ENCODE assay signal across 25 cellular contexts in the genomic region with DNA sequence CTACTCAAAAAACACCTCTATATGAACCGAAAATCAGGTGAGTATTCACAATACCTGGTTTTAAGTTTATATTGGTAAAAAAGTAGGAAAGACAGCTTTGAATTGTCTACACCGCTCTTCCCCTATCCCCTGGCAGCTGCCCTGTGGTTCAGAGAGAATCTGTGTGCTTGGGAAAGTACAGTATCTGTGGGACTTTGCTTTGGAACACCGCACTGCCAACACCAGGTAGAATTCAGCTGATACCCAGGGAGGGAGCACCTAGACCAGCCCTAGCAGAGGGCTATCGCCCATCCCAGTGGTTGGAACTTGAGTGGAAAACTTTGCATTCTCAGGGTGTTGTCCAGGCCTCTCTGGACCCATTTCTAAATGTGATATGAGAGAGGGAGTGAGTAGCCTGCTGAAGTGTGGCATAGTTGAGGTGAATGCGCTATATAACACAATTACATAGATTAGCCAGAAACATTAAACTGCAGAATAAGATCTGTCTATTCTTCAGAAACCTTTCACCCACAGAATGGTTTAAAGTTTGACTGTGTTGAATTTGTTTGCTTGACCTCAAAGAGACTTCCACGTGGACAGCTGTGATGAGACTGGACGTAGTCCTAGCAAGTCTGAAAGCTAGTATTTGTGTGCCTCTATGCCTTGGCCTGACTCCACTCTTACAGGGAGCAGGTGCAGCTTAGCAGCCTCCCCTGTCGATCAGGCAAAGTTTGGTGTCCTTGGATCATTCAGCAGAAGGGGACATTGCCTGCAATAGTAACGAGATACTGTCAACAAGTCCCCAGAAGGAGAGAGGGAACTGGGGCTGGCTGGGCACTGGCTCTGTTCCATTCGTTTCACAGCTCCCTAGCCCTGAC. TPM values are rescaled to one million over a fixed set of nuclear protein-coding genes. Genes with fewer than 3 reads are reported as not detected.
DNase-seq lines count a peak whose midpoint lies in the region; ATAC-seq, FAIRE-seq and TF ChIP-seq lines count a peak whose summit lies in the region.
"Had no signal": no experiment of that assay in that cellular context is flagged by ENCODE, and none has a peak within 500 bp of the region (broad histone marks: within the 10 kb centered on the region; RNA-seq: fewer than 3 reads in every experiment).

No MANE protein-coding gene starts in this region.

- TF ChIP-seq POLR2A in GM12878 (IDR thresholded peaks at IDR 0.05; ENCODE audit: low read depth, low read length) (no peak), right lobe of liver (IDR thresholded peaks at IDR 0.05) (peak; percentile 53)

- TF ChIP-seq CTCF in GM12878 (IDR thresholded peaks at IDR 0.05 in 2 of 3, conservative IDR thresholded peaks at IDR 0.05 in 1 of 3; ENCODE audit: control insufficient read depth in 2 of 3, extremely low read depth in 1 of 3, insufficient read depth in 1 of 3, low read depth in 3 of 3, low read length in 3 of 3), result no peak
- no peak for TF ChIP-seq CTCF in right lobe of liver (IDR thresholded peaks at IDR 0.05)

- CTCF ChIA-PET in activated CD8-positive, alpha-beta memory T cell treated with anti-CD3 and anti-CD28 coated beads, Interleukin-2, amount 10 ng/mL, durations not matched to agents 7 days and 5 days (lab: Charles Lee), result interaction anchor here (0.7 to 1.4 kb wide), 3 partner anchors 11 to 118 kb away, joined by 3 to 5 read pairs (median 3); no protein-coding TSS in a partner anchor
- CTCF ChIA-PET in GM12878 (lab: Yijun Ruan, JAX), result interaction anchor here (2.7 to 12.2 kb wide), 2 partner anchors 85 to 117 kb away, joined by 8 to 317 read pairs; a partner anchor contains a TSS

- no peaks in the 10 kb centered on the region for H3K36me3 Mint-ChIP-seq in activated CD8-positive, alpha-beta memory T cell treated with anti-CD3 and anti-CD28 coated beads, Interleukin-2, amount 10 ng/mL, durations not matched to agents 7 days and 5 days
- no peaks in the 10 kb centered on the region for H3K36me3 Mint-ChIP-seq in activated T-helper 17 cell treated with anti-CD3 and anti-CD28 coated beads, Interleukin-2, amount 50 U/mL, for 72 hours (ENCODE audit: low read depth)
- H3K36me3 Mint-ChIP-seq: CD4-positive, CD25-positive, alpha-beta regulatory T cell had no signal

- H2AFZ ChIP-seq in GM12878 (ENCODE audit: control insufficient read depth, low read depth, low read length), result no peak overlapping the region

- H3K27me3 ChIP-seq in GM12878 (replicated peaks in 1 of 2; ENCODE audit: control insufficient read depth in 2 of 2, insufficient read depth in 2 of 2, low read length in 1 of 2) (no peaks in the 10 kb centered on the region), right lobe of liver (no peaks in the 10 kb centered on the region), skeletal muscle tissue (ENCODE audit: control insufficient read depth in 3 of 3, insufficient read depth in 3 of 3, low read length in 3 of 3) (peaks cover 3 to 6% (median 3%) of the 10 kb centered on the region in 3 donors), aorta (ENCODE audit: control insufficient read depth in 1 of 2, insufficient read depth in 2 of 2, low read length in 1 of 2) (no peaks in the 10 kb centered on the region)
- H3K27me3 ChIP-seq: BLaER1 had no signal

- H3K27me3 Mint-ChIP-seq in activated CD8-positive, alpha-beta memory T cell treated with anti-CD3 and anti-CD28 coated beads, Interleukin-2, amount 10 ng/mL, durations not matched to agents 7 days and 5 days, result peaks cover 15% of the 10 kb centered on the region
- H3K27me3 Mint-ChIP-seq in activated T-helper 17 cell treated with anti-CD3 and anti-CD28 coated beads, Interleukin-2, amount 50 U/mL, for 72 hours, result peaks cover 6% of the 10 kb centered on the region

- no peak for ATAC-seq in activated CD8-positive, alpha-beta memory T cell treated with anti-CD3 and anti-CD28 coated beads, Interleukin-2, amount 10 ng/mL, durations not matched to agents 7 days and 5 days
- 0 out of 3 replicates have a peak, but pooled peaks have one; percentile 24 for ATAC-seq in GM12878
- peak; percentile 91 to 94 (median 94) for ATAC-seq in right lobe of liver
- ATAC-seq in activated T-helper 17 cell treated with anti-CD3 and anti-CD28 coated beads, Interleukin-2, amount 50 U/mL, for 72 hours (replicated peaks), result no peak
- no peak for ATAC-seq in aorta (ENCODE audit: low FRiP score)

- SMC1A ChIA-PET in GM12878 (lab: Charles Lee; ENCODE audit: uncharacterized antibody, unreplicated experiment), result interaction anchor here (0.6 to 2.8 kb wide), 3 partner anchors 81 to 345 kb away, joined by 3 to 14 read pairs (median 4); no protein-coding TSS in a partner anchor

- H4K20me1 ChIP-seq in GM12878 (ENCODE audit: control insufficient read depth, insufficient read depth), result no peaks in the 10 kb centered on the region
- H4K20me1 ChIP-seq: BLaER1 had no signal

- H3K4me3 ChIP-seq in GM12878 (no peak overlapping the region), right lobe of liver (no peak overlapping the region), skeletal muscle tissue (ENCODE audit: low read length in 3 of 3) (peak overlapping the region in 1 of 3 donors; percentile 31), aorta (ENCODE audit: low read length in 2 of 2) (no peak overlapping the region)
- H3K4me3 ChIP-seq: BLaER1 had no signal

- H3K27ac ChIP-seq in GM12878 (ENCODE audit: control insufficient read depth, insufficient read depth) (no peak overlapping the region), right lobe of liver (peak overlapping the region; percentile 11 to 80 (median 46)), skeletal muscle tissue (ENCODE audit: low read depth, low read length) (peak overlapping the region; percentile 1), aorta (ENCODE audit: low read depth in 1 of 2, low read length in 2 of 2) (no peak overlapping the region)
- H3K27ac ChIP-seq: BLaER1 had no signal

- no peaks in the 10 kb centered on the region for H3K36me3 ChIP-seq in GM12878 (ENCODE audit: control insufficient read depth in 2 of 2, insufficient read depth in 2 of 2, low read length in 1 of 2)
- no peaks in the 10 kb centered on the region for H3K36me3 ChIP-seq in right lobe of liver
- no peaks in the 10 kb centered on the region for H3K36me3 ChIP-seq in skeletal muscle tissue (ENCODE audit: control insufficient read depth in 3 of 3, insufficient read depth in 3 of 3, low read length in 3 of 3)
- no peaks in the 10 kb centered on the region for H3K36me3 ChIP-seq in aorta (ENCODE audit: control insufficient read depth in 1 of 2, insufficient read depth in 2 of 2, low read length in 1 of 2)
- H3K36me3 ChIP-seq: BLaER1 had no signal

- no peak overlapping the region for H3K27ac Mint-ChIP-seq in activated CD8-positive, alpha-beta memory T cell treated with anti-CD3 and anti-CD28 coated beads, Interleukin-2, amount 10 ng/mL, durations not matched to agents 7 days and 5 days
- H3K27ac Mint-ChIP-seq in activated T-helper 17 cell treated with anti-CD3 and anti-CD28 coated beads, Interleukin-2, amount 50 U/mL, for 72 hours, result no peak overlapping the region
- H3K27ac Mint-ChIP-seq: CD4-positive, CD25-positive, alpha-beta regulatory T cell had no signal

- H3K9me3 Mint-ChIP-seq in activated CD8-positive, alpha-beta memory T cell treated with anti-CD3 and anti-CD28 coated beads, Interleukin-2, amount 10 ng/mL, durations not matched to agents 7 days and 5 days (ENCODE audit: low read depth), result no peaks in the 10 kb centered on the region
- H3K9me3 Mint-ChIP-seq in activated T-helper 17 cell treated with anti-CD3 and anti-CD28 coated beads, Interleukin-2, amount 50 U/mL, for 72 hours, result no peaks in the 10 kb centered on the region
- H3K9me3 Mint-ChIP-seq: CD4-positive, CD25-positive, alpha-beta regulatory T cell had no signal

- H3K4me3 Mint-ChIP-seq in activated CD8-positive, alpha-beta memory T cell treated with anti-CD3 and anti-CD28 coated beads, Interleukin-2, amount 10 ng/mL, durations not matched to agents 7 days and 5 days, result no peak overlapping the region
- H3K4me3 Mint-ChIP-seq in activated T-helper 17 cell treated with anti-CD3 and anti-CD28 coated beads, Interleukin-2, amount 50 U/mL, for 72 hours, result no peak overlapping the region
- H3K4me3 Mint-ChIP-seq: CD4-positive, CD25-positive, alpha-beta regulatory T cell had no signal

- H3K4me2 ChIP-seq in GM12878 (ENCODE audit: control insufficient read depth, insufficient read depth), result no peak overlapping the region
- H3K4me2 ChIP-seq: BLaER1, SK-N-SH had no signal

- POLR2A ChIA-PET in GM12878 (lab: Charles Lee), result no interaction called here

- H3K4me1 ChIP-seq in GM12878 (ENCODE audit: control insufficient read depth, insufficient read depth, low read length) (no peaks in the 10 kb centered on the region), right lobe of liver (peaks cover 0 to 35% (median 12%) of the 10 kb centered on the region in 4 donors), skeletal muscle tissue (ENCODE audit: control insufficient read depth in 3 of 3, insufficient read depth in 3 of 3, low read length in 3 of 3) (peaks cover 0 to 7% (median 3%) of the 10 kb centered on the region in 3 donors), aorta (ENCODE audit: control insufficient read depth in 1 of 2, insufficient read depth in 2 of 2, low read length in 2 of 2) (no peaks in the 10 kb centered on the region)

- H3K4me1 Mint-ChIP-seq in activated CD8-positive, alpha-beta memory T cell treated with anti-CD3 and anti-CD28 coated beads, Interleukin-2, amount 10 ng/mL, durations not matched to agents 7 days and 5 days, result no peaks in the 10 kb centered on the region
- H3K4me1 Mint-ChIP-seq in activated T-helper 17 cell treated with anti-CD3 and anti-CD28 coated beads, Interleukin-2, amount 50 U/mL, for 72 hours, result no peaks in the 10 kb centered on the region

- H3K79me2 ChIP-seq in GM12878 (ENCODE audit: control insufficient read depth, insufficient read depth, low read length), result no peaks in the 10 kb centered on the region

- DNase-seq in activated CD8-positive, alpha-beta memory T cell treated with anti-CD3 and anti-CD28 coated beads, Interleukin-2, amount 10 ng/mL, durations not matched to agents 7 days and 5 days, result peak; percentile 27
- DNase-seq in activated CD8-positive, alpha-beta memory T cell treated with anti-CD3 and anti-CD28 coated beads, Interleukin-2, amount 50 U/mL, for 4 hours, result no peak
- DNase-seq in GM12878 (ENCODE audit: low read depth, low spot score) (no peak), right lobe of liver (peak in 2 of 3 donors; percentile 74 to 88), hypothalamus (lab: John Stamatoyannopoulos, UW) (no peak), aorta (no peak)
- DNase-seq: CD4-positive, CD25-positive, alpha-beta regulatory T cell; DMS153; GOT3; HCEC 1CT; Karpas-422; NCI-H1092 treated with DMSO at 0.1 percent for 48 hours; NCI-H1436; NCI-H1930; NCI-H2107; NCI-H446 treated with DMSO at 0.1 percent for 48 hours; NCI-H526; NCI-H82; SIG-M5; SK-N-SH; SW 1271 had no signal

- TF ChIP-seq RAD21 in GM12878 (IDR thresholded peaks at IDR 0.05; ENCODE audit: insufficient read depth, low read depth, low read length), result no peak

- no TSS peak for BruUV-seq in GM12878 (replicated peaks; lab: Mats Ljungman, UMichigan)

- H3K9me3 ChIP-seq in GM12878 (replicated peaks; ENCODE audit: control insufficient read depth, insufficient read depth, low read length) (no peaks in the 10 kb centered on the region), right lobe of liver (no peaks in the 10 kb centered on the region), skeletal muscle tissue (ENCODE audit: control insufficient read depth in 3 of 3, low read length in 3 of 3) (no peaks in the 10 kb centered on the region), aorta (ENCODE audit: control insufficient read depth, low read length) (no peaks in the 10 kb centered on the region)
- H3K9me3 ChIP-seq: SK-N-SH had no signal

- no peak for FAIRE-seq in GM12878 (lab: Jason Lieb, UNC)
- FAIRE-seq: A204.1 had no signal

- in situ Hi-C loops in GM12878 (cut with MboI), result no loop called here

- intact Hi-C loops in GM12878 (cut with micrococcal nuclease; ENCODE audit: unreplicated experiment), result no loop called here
- intact Hi-C loops in right lobe of liver (cut with DNase I), result loop anchor here in 1 of 2 donors (10.0 kb wide), 1 partner anchor 79 kb away; no protein-coding TSS in a partner anchor
- intact Hi-C loops in aorta (cut with DNase I), result no loop called here

- RAD21 ChIA-PET in GM12878 (lab: Charles Lee; ENCODE audit: unreplicated experiment), result interaction anchor here (1.1 to 2.5 kb wide), 5 partner anchors 14 to 118 kb away, joined by 3 to 11 read pairs (median 5); no protein-coding TSS in a partner anchor

- 22% methylated on average over 10 of the region's 10 CpGs for WGBS in GM12878 (ENCODE audit: insufficient coverage, insufficient replicate concordance, low lambda C conversion rate, missing lambda C conversion rate)
- WGBS in right lobe of liver (ENCODE audit: insufficient coverage, low coverage, low lambda C conversion rate, missing lambda C conversion rate), result 32% methylated on average over 6 of the region's 10 CpGs
- WGBS in aorta, 2 donors, result 79 to 82% methylated on average over 10 of the region's 10 CpGs

- no peak for TF ChIP-seq EP300 in GM12878 (IDR thresholded peaks at IDR 0.05; ENCODE audit: borderline replicate concordance in 1 of 2, control insufficient read depth in 1 of 2, low read depth in 2 of 2, low read length in 2 of 2)

- H3K9ac ChIP-seq in GM12878 (ENCODE audit: control insufficient read depth, insufficient read depth, low read length), result no peak overlapping the region
- no peak overlapping the region for H3K9ac ChIP-seq in skeletal muscle tissue (ENCODE audit: low read depth in 1 of 3, low read length in 3 of 3)
- H3K9ac ChIP-seq: BLaER1, SK-N-SH had no signal

RNA-seq across cellular contexts. Expression of a gene that starts 11.5 kb away (rescaled TPM):
- 10 to 100 TPM; 29.4 to 37.4 TPM for total RNA-seq in activated CD8-positive, alpha-beta memory T cell treated with anti-CD3 and anti-CD28 coated beads, Interleukin-2, amount 10 ng/mL, durations not matched to agents 7 days and 5 days
- total RNA-seq in GM12878 (2013; cell fraction: nucleolus; rRNA removed), result 7.7 and 10.5 TPM in 2 replicates
- total RNA-seq in GM12878 (2014; rRNA removed) (60.8 and 78.8 TPM in 2 replicates), GM12878 (2014; rRNA removed; fragmentation: Illumina TruSeq; extraction: Trizol) (76.1 and 76.7 TPM in 2 replicates), GM12878 (2021) (51.6 and 55.0 TPM in 2 replicates), right lobe of liver (100 to 1,000 TPM; 102 to 298 (median 180) TPM), skeletal muscle tissue (88.2 TPM), aorta (10 to 100 TPM; 36.7 to 71.7 TPM)
- 17.6 TPM for polyA plus RNA-seq in GM12878 (2011; ENCODE audit: low read depth)
- polyA plus RNA-seq in GM12878 (2011; rRNA removed) (53.2 and 58.5 TPM in 2 replicates), GM12878 (2014; fragmentation: Illumina TruSeq; extraction: Trizol) (93.8 and 100 TPM in 2 replicates), GM12878 (2014; fragmentation: Nextera tagmentation; extraction: Ambion mirVana) (10 to 100 TPM; 81.5 to 97.0 TPM), GM12878 (2014; rRNA removed) (61.5 and 61.9 TPM in 2 replicates), GM12878 (2016; fragmentation: Nextera tagmentation; extraction: Ambion mirVana) (100 to 1,000 TPM; 173 to 177 TPM), aorta (100 to 1,000 TPM in 1 of 2 donors, 10 to 100 TPM in 1; 61.7 to 128 TPM)
- 39.8 and 50.1 TPM in 2 replicates for polyA plus RNA-seq in GM12878 (2011; cell fraction: cytosol; rRNA removed)
- 25.9 and 30.5 TPM in 2 replicates for polyA plus RNA-seq in GM12878 (2011; cell fraction: nucleus; rRNA removed)
- polyA plus RNA-seq in GM12878 (2012), result 35.1 and 37.5 TPM in 2 replicates
- polyA minus RNA-seq in GM12878 (2011; rRNA and poly(A)+ RNA removed), result 16.5 and 20.0 TPM in 2 replicates
- 9.0 and 14.8 TPM in 2 replicates for polyA minus RNA-seq in GM12878 (2011; cell fraction: cytosol; rRNA and poly(A)+ RNA removed)
- polyA minus RNA-seq in GM12878 (2011; cell fraction: nucleus; rRNA and poly(A)+ RNA removed), result 3.6 and 3.8 TPM in 2 replicates
- 10 to 100 TPM in 1 of 2 donors, 1 to 10 TPM in 1; 6.5 to 15.9 TPM for total RNA-seq in activated T-helper 17 cell treated with anti-CD3 and anti-CD28 coated beads, Interleukin-2, amount 50 U/mL, for 72 hours

RNA-seq across cellular contexts. Expression of a gene that starts 51.9 kb away (rescaled TPM):
- 10 to 100 TPM; 35.6 to 40.0 TPM for total RNA-seq in activated CD8-positive, alpha-beta memory T cell treated with anti-CD3 and anti-CD28 coated beads, Interleukin-2, amount 10 ng/mL, durations not matched to agents 7 days and 5 days
- 290 and 291 TPM in 2 replicates for total RNA-seq in GM12878 (2013; cell fraction: nucleolus; rRNA removed)
- total RNA-seq in GM12878 (2014; rRNA removed), result 105 and 145 TPM in 2 replicates
- 69.5 and 73.7 TPM in 2 replicates for total RNA-seq in GM12878 (2014; rRNA removed; fragmentation: Illumina TruSeq; extraction: Trizol)
- total RNA-seq in GM12878 (2021), result 77.6 and 78.3 TPM in 2 replicates
- 55.2 TPM for polyA plus RNA-seq in GM12878 (2011; ENCODE audit: low read depth)
- 279 and 281 TPM in 2 replicates for polyA plus RNA-seq in GM12878 (2011; rRNA removed)
- polyA plus RNA-seq in GM12878 (2011; cell fraction: cytosol; rRNA removed), result 110 and 145 TPM in 2 replicates
- 139 and 171 TPM in 2 replicates for polyA plus RNA-seq in GM12878 (2011; cell fraction: nucleus; rRNA removed)
- 107 and 120 TPM in 2 replicates for polyA plus RNA-seq in GM12878 (2012)
- polyA plus RNA-seq in GM12878 (2014; fragmentation: Illumina TruSeq; extraction: Trizol), result 92.6 and 100 TPM in 2 replicates
- polyA plus RNA-seq in GM12878 (2014; fragmentation: Nextera tagmentation; extraction: Ambion mirVana), result 100 to 1,000 TPM; 119 to 149 TPM
- polyA plus RNA-seq in GM12878 (2014; rRNA removed), result 110 and 130 TPM in 2 replicates
- polyA plus RNA-seq in GM12878 (2016; fragmentation: Nextera tagmentation; extraction: Ambion mirVana), result 100 to 1,000 TPM; 205 to 231 TPM
- polyA minus RNA-seq in GM12878 (2011; rRNA and poly(A)+ RNA removed), result 79.8 and 81.2 TPM in 2 replicates
- polyA minus RNA-seq in GM12878 (2011; cell fraction: cytosol; rRNA and poly(A)+ RNA removed), result 21.2 and 32.0 TPM in 2 replicates
- 52.7 and 59.1 TPM in 2 replicates for polyA minus RNA-seq in GM12878 (2011; cell fraction: nucleus; rRNA and poly(A)+ RNA removed)
- 10 to 100 TPM in 5 of 6 experiments, 1 to 10 TPM in 1; 6.7 to 14.0 (median 12.8) TPM for total RNA-seq in right lobe of liver
- 20.9 TPM for total RNA-seq in skeletal muscle tissue
- 10 to 100 TPM; 40.1 to 43.8 TPM for total RNA-seq in activated T-helper 17 cell treated with anti-CD3 and anti-CD28 coated beads, Interleukin-2, amount 50 U/mL, for 72 hours
- total RNA-seq in aorta, result 10 to 100 TPM; 36.5 to 37.1 TPM
- polyA plus RNA-seq in aorta, result 10 to 100 TPM; 37.4 to 53.5 TPM

Comparison
In these comparisons a context has a peak if more than half of its experiments do, and no peak if none do; other contexts are left out.
1. DNase-seq: peak in activated CD8-positive, alpha-beta memory T cell treated with anti-CD3 and anti-CD28 coated beads, Interleukin-2, amount 10 ng/mL, durations not matched to agents 7 days and 5 days (single experiment) and right lobe of liver (2 of 3); none in activated CD8-positive, alpha-beta memory T cell treated with anti-CD3 and anti-CD28 coated beads, Interleukin-2, amount 50 U/mL, for 4 hours (single experiment), GM12878 (single experiment), hypothalamus (0 of 51) and aorta (0 of 2).
2. ATAC-seq: peak in GM12878 (single experiment) and right lobe of liver (4 of 4); none in activated CD8-positive, alpha-beta memory T cell treated with anti-CD3 and anti-CD28 coated beads, Interleukin-2, amount 10 ng/mL, durations not matched to agents 7 days and 5 days (single experiment), activated T-helper 17 cell treated with anti-CD3 and anti-CD28 coated beads, Interleukin-2, amount 50 U/mL, for 72 hours (single experiment) and aorta (single experiment).
3. H3K27ac ChIP-seq: peak in right lobe of liver (3 of 3) and skeletal muscle tissue (single experiment); none in GM12878 (single experiment) and aorta (0 of 2).